18 cellular contexts compared by ENCODE assay signal in the genomic region with DNA sequence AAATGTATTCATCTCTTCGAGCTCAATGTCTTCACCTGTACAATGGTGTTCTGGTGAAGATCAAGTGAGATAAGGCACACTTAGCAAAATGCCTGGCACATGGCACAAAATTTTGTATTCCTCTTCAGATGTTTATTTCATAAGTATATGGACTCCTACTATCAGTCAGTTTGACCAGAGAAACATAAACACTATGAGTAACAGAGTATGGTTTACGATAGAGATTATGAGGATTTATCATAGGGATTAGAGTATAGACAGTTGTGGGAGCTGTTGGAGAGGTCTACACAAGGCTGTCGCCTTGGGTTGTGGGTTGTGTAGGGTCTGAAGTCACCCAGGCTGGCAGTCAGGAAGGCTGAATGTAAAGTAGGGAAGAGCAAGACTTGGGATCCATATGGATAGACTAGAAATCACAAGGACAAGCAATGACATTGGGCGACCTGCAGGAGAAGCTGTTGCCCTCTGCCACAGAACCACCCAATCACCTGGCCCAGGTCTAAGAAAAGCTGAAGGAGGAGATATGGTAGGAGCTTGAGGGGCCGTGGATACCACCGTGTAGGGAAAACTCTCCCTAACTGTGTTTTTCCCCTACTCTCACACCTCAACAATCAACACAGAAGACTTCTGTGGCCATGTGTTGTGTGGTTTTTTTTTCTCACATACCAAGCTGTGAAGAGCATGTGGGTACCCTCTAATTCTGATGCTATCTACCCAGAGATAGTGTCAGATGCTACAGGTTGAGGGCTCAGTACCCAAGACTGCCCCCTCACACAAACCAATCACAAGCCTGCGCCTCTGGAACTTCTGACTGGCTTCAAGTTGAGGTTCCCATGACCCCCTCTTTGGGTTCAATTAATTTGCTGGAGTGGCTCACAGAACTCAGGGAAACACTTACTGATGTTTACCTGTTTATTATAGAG. TPM values are rescaled to one million over a fixed set of nuclear protein-coding genes. Genes with fewer than 3 reads are reported as not detected.
DNase-seq lines count a peak whose midpoint lies in the region; ATAC-seq and TF ChIP-seq lines count a peak whose summit lies in the region.
"Had no signal": no experiment of that assay in that cellular context is flagged by ENCODE, and none has a peak within 500 bp of the region (broad histone marks: within the 10 kb centered on the region; RNA-seq: fewer than 3 reads in every experiment).

No MANE protein-coding gene starts in this region.

- H3K4me1 ChIP-seq in HCT116 (ENCODE audit: control insufficient read depth in 1 of 2, insufficient read depth in 2 of 2, low read length in 2 of 2) (peaks cover 0 to 11% of the 10 kb centered on the region in 2 experiments; a peak in 2 of 4 replicates), mucosa of descending colon (ENCODE audit: low read depth) (no peaks in the 10 kb centered on the region)
- H3K4me1 ChIP-seq: uterus had no signal

- CTCF ChIA-PET in CD4-positive, alpha-beta T cell (lab: Charles Lee), result interaction anchor here (1.5 kb wide), 1 partner anchor 249 kb away, joined by 5 read pairs; no protein-coding TSS in a partner anchor
- CTCF ChIA-PET in HCT116 (lab: Charles Lee), result no interaction called here

- H3K27me3 ChIP-seq in CD4-positive, alpha-beta T cell (ENCODE audit: control insufficient read depth, insufficient read depth, low read length), result no peaks in the 10 kb centered on the region
- no peaks in the 10 kb centered on the region for H3K27me3 ChIP-seq in HCT116 (ENCODE audit: insufficient read depth, low read length)
- H3K27me3 ChIP-seq: uterus had no signal

- peak in 1 of 10 experiments; percentile 1 for DNase-seq in CD4-positive, alpha-beta T cell
- DNase-seq in HCT116 (ENCODE audit: low read depth, low spot score) (no peak), mucosa of descending colon (no peak), lower leg skin (ENCODE audit: low spot score in 2 of 2) (no peak), islet precursor cell (no peak)
- DNase-seq in activated naive CD8-positive, alpha-beta T cell treated with anti-CD3 and anti-CD28 coated beads, Interleukin-2, amount 10 ng/mL, durations not matched to agents 7 days and 5 days, result no peak
- no peak for DNase-seq in activated CD4-positive, alpha-beta T cell treated with anti-CD3 and anti-CD28 coated beads for 1 hour
- DNase-seq: activated CD4-positive, alpha-beta T cell treated with anti-CD3 and anti-CD28 coated beads, Interleukin-2, amount 50 U/mL, for 48 hours; Caco-2; cortex of kidney; kidney; NCI-H146; NCI-H446 treated with DMSO at 0.1 percent for 48 hours; nucleus accumbens; uterus had no signal

- H3K9me2 ChIP-seq in HCT116 (ENCODE audit: insufficient read depth), result no peaks in the 10 kb centered on the region

- H3K27ac ChIP-seq in CD4-positive, alpha-beta T cell (ENCODE audit: low read depth, low read length), result no peak overlapping the region
- no peak overlapping the region for H3K27ac ChIP-seq in HCT116 (ENCODE audit: low read depth, low read length)
- H3K27ac ChIP-seq: uterus had no signal

- no peak for TF ChIP-seq RAD21 in HCT116 (IDR thresholded peaks at IDR 0.05; ENCODE audit: low read depth)

- no peak overlapping the region for H2AFZ ChIP-seq in HCT116 (ENCODE audit: low read depth, low read length, poor library complexity, severe bottlenecking)

- no peak overlapping the region for H3K9ac ChIP-seq in HCT116 (ENCODE audit: low read length)

- peak; percentile 33 for ATAC-seq in CD4-positive, alpha-beta T cell (ENCODE audit: poor library complexity)
- ATAC-seq in HCT116, result peak; percentile 57; the same call in 1 of the 2 replicates
- peak; percentile 35 for ATAC-seq in activated naive CD8-positive, alpha-beta T cell treated with anti-CD3 and anti-CD28 coated beads, Interleukin-2, amount 10 ng/mL, durations not matched to agents 7 days and 5 days (ENCODE audit: low read depth)
- ATAC-seq in mucosa of descending colon, result peak; percentile 39
- no peak for ATAC-seq in GM21526 (IDR thresholded peaks at IDR 0.05; ENCODE audit: low FRiP score, unreplicated experiment)
- ATAC-seq: esophagus mucosa had no signal

- RAD21 ChIA-PET in HCT116 (lab: Charles Lee; ENCODE audit: low non-redundant PET in 1 of 2, low total read pairs in 2 of 2, uncharacterized antibody in 2 of 2, unreplicated experiment in 2 of 2), result no interaction called here

- no peaks in the 10 kb centered on the region for H3K27me3 Mint-ChIP-seq in CD4-positive, alpha-beta T cell
- H3K27me3 Mint-ChIP-seq in activated naive CD8-positive, alpha-beta T cell treated with anti-CD3 and anti-CD28 coated beads, Interleukin-2, amount 10 ng/mL, durations not matched to agents 7 days and 5 days, result no peaks in the 10 kb centered on the region

- H3K27ac Mint-ChIP-seq in CD4-positive, alpha-beta T cell, result peak overlapping the region; percentile 7
- H3K27ac Mint-ChIP-seq in activated naive CD8-positive, alpha-beta T cell treated with anti-CD3 and anti-CD28 coated beads, Interleukin-2, amount 10 ng/mL, durations not matched to agents 7 days and 5 days, result peak overlapping the region; percentile 0
- H3K27ac Mint-ChIP-seq: mesothelial cell of epicardium had no signal

- peaks cover 28% of the 10 kb centered on the region for H3K36me3 Mint-ChIP-seq in CD4-positive, alpha-beta T cell (ENCODE audit: low read depth)
- H3K36me3 Mint-ChIP-seq in activated naive CD8-positive, alpha-beta T cell treated with anti-CD3 and anti-CD28 coated beads, Interleukin-2, amount 10 ng/mL, durations not matched to agents 7 days and 5 days, result peaks cover 30% of the 10 kb centered on the region

- H3K79me2 ChIP-seq in HCT116 (ENCODE audit: insufficient read depth, low read length), result no peaks in the 10 kb centered on the region

- no peak overlapping the region for H3K4me3 Mint-ChIP-seq in CD4-positive, alpha-beta T cell
- no peak overlapping the region for H3K4me3 Mint-ChIP-seq in activated naive CD8-positive, alpha-beta T cell treated with anti-CD3 and anti-CD28 coated beads, Interleukin-2, amount 10 ng/mL, durations not matched to agents 7 days and 5 days
- H3K4me3 Mint-ChIP-seq: mesothelial cell of epicardium had no signal

- peaks cover 56% of the 10 kb centered on the region for H3K4me1 Mint-ChIP-seq in CD4-positive, alpha-beta T cell (ENCODE audit: low read depth)
- peaks cover 39% of the 10 kb centered on the region for H3K4me1 Mint-ChIP-seq in activated naive CD8-positive, alpha-beta T cell treated with anti-CD3 and anti-CD28 coated beads, Interleukin-2, amount 10 ng/mL, durations not matched to agents 7 days and 5 days

- H3K9me3 ChIP-seq in CD4-positive, alpha-beta T cell (ENCODE audit: control insufficient read depth, low read length), result no peaks in the 10 kb centered on the region
- H3K9me3 ChIP-seq in HCT116 (ENCODE audit: control insufficient read depth in 1 of 2, insufficient read depth in 1 of 2, low read depth in 1 of 2, low read length in 2 of 2) (no peaks in the 10 kb centered on the region; a peak in 1 of 4 replicates), mucosa of descending colon (no peaks in the 10 kb centered on the region)
- H3K9me3 ChIP-seq: uterus had no signal

- BruUV-seq in HCT116 (replicated peaks; lab: Mats Ljungman, UMichigan), result no TSS peak

- TF ChIP-seq POLR2A in HCT116 (IDR thresholded peaks at IDR 0.05; ENCODE audit: borderline replicate concordance, extremely low read depth, insufficient read depth, insufficient read length) (no peak), lower leg skin (IDR thresholded peaks at IDR 0.05) (no peak)

- POLR2A ChIA-PET in CD4-positive, alpha-beta T cell (lab: Charles Lee), result interaction anchor here (0.6 to 2.9 kb wide), 2 partner anchors 20 to 27 kb away, joined by 3 to 12 read pairs; a partner anchor contains a TSS
- POLR2A ChIA-PET in HCT116 (lab: Charles Lee), result interaction anchor here (0.9 kb wide), 1 partner anchor 27 kb away, joined by 3 read pairs; a partner anchor contains a TSS
- POLR2A ChIA-PET in activated naive CD8-positive, alpha-beta T cell treated with anti-CD3 and anti-CD28 coated beads, Interleukin-2, amount 10 ng/mL, durations not matched to agents 7 days and 5 days (lab: Charles Lee), result interaction anchor here (0.6 kb wide), 2 partner anchors 29 to 33 kb away, joined by 3 to 6 read pairs; no protein-coding TSS in a partner anchor

- peaks cover 8% of the 10 kb centered on the region for H3K9me3 Mint-ChIP-seq in CD4-positive, alpha-beta T cell
- peaks cover 20% of the 10 kb centered on the region for H3K9me3 Mint-ChIP-seq in activated naive CD8-positive, alpha-beta T cell treated with anti-CD3 and anti-CD28 coated beads, Interleukin-2, amount 10 ng/mL, durations not matched to agents 7 days and 5 days

- intact Hi-C loops in CD4-positive, alpha-beta T cell (cut with DNase I, micrococcal nuclease), result loop anchor here in 1 of 2 experiments (2.0 kb wide), 1 partner anchor 23 kb away; no protein-coding TSS in a partner anchor
- intact Hi-C loops in HCT116 (cut with micrococcal nuclease) (no loop called here), mucosa of descending colon (cut with DNase I, micrococcal nuclease) (no loop called here), lower leg skin (cut with DNase I; ENCODE audit: low total_unique reads) (no loop called here)

- no peak overlapping the region for H3K4me3 ChIP-seq in HCT116 (replicated peaks in 1 of 2; ENCODE audit: low read depth in 1 of 2, low read length in 2 of 2)
- no peak overlapping the region for H3K4me3 ChIP-seq in mucosa of descending colon
- H3K4me3 ChIP-seq in lower leg skin (ENCODE audit: low read depth, poor library complexity, severe bottlenecking), result no peak overlapping the region
- H3K4me3 ChIP-seq: uterus had no signal

- no peak for TF ChIP-seq CTCF in CD4-positive, alpha-beta T cell (IDR thresholded peaks at IDR 0.05)
- no peak for TF ChIP-seq CTCF in HCT116 (IDR thresholded peaks at IDR 0.05 in 2 of 3, conservative IDR thresholded peaks at IDR 0.05 in 1 of 3; ENCODE audit: borderline replicate concordance in 1 of 3, insufficient read depth in 1 of 3, low read depth in 2 of 3, low read length in 2 of 3)
- no peak for TF ChIP-seq CTCF in mucosa of descending colon (IDR thresholded peaks at IDR 0.05)
- no peak for TF ChIP-seq CTCF in lower leg skin (IDR thresholded peaks at IDR 0.05)

- H3K4me2 ChIP-seq in HCT116 (ENCODE audit: low read length), result no peak overlapping the region

- H4K20me1 ChIP-seq in HCT116 (ENCODE audit: insufficient read depth), result no peaks in the 10 kb centered on the region

- H3K36me3 ChIP-seq in HCT116 (ENCODE audit: control insufficient read depth in 1 of 2, insufficient read depth in 2 of 2, low read length in 2 of 2), result no peaks in the 10 kb centered on the region
- H3K36me3 ChIP-seq in mucosa of descending colon (ENCODE audit: low read depth), result no peaks in the 10 kb centered on the region
- H3K36me3 ChIP-seq: uterus had no signal

- 81% methylated on average over 7 of the region's 7 CpGs for WGBS in lower leg skin, 2 donors

TF ChIP-seq in HCT116, 20 proteins besides CTCF, POLR2A, EP300 and RAD21 (continues in another document):
- no peak for TF ChIP-seq SIN3A (IDR thresholded peaks at IDR 0.05; ENCODE audit: low read depth)
- TF ChIP-seq EZH2phosphoT487 (IDR thresholded peaks at IDR 0.05; ENCODE audit: borderline replicate concordance), result no peak

RNA-seq across cellular contexts. Expression of a gene that starts 27.2 kb away (rescaled TPM):
- 100 to 1,000 TPM; 113 to 124 TPM for total RNA-seq in CD4-positive, alpha-beta T cell
- total RNA-seq in HCT116 (2021; ENCODE audit: unreplicated experiment), result 64.7 TPM
- polyA plus RNA-seq in HCT116 (2012), result 8.4 and 14.4 TPM in 2 replicates
- 100 to 1,000 TPM; 252 to 261 TPM for total RNA-seq in activated naive CD8-positive, alpha-beta T cell treated with anti-CD3 and anti-CD28 coated beads, Interleukin-2, amount 10 ng/mL, durations not matched to agents 7 days and 5 days
- 10 to 100 TPM; 41.5 to 47.3 (median 46.8) TPM for total RNA-seq in mucosa of descending colon
- total RNA-seq in lower leg skin, result 10 to 100 TPM; 41.1 to 74.9 (median 60.3) TPM
